In the genomic region with DNA sequence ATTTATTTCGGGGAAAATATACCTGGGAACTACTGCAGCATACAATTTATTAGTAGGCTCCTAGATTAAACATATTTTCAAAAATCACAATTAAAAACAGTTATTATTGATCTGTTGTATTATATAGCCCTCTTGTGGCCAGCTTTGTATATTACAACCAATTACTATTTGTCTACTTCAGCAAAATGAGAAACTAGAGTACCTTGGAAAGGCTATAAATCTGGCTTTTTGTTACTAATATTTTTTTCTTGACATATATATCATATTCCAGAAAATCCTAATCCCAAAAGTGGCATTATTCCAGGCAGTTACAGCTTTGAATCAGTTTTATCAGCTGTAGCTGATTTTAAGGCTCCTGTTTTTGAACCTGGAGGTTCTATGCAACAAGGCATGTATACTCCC, we compare ENCODE assay signal across 8 cellular contexts.
DNase-seq lines count a peak whose midpoint lies in the region; ATAC-seq and TF ChIP-seq lines count a peak whose summit lies in the region.

No MANE protein-coding gene starts in this region.

- intact Hi-C loops in natural killer cell (cut with micrococcal nuclease) = loop anchor here (1.0 kb wide), 1 partner anchor 400 kb away; no protein-coding TSS in a partner anchor
- intact Hi-C loops in MCF 10A (cut with micrococcal nuclease) = loop anchor here (1.0 to 5.0 kb wide), 3 partner anchors 104 to 476 kb away; partner anchors contain the start of gene METTL5

- H3K4me1 Mint-ChIP-seq in natural killer cell (no peaks in the 10 kb centered on the region), MCF 10A (ENCODE audit: insufficient read depth, unreplicated experiment) (no peaks in the 10 kb centered on the region)
- no peaks in the 10 kb centered on the region for H3K4me1 Mint-ChIP-seq in natural killer cell treated with Interleukin-12 subunit alpha and Interleukin-12 subunit beta and Interleukin-15 and Interleukin-18, amount 100 ng/mL, for 72 hours (ENCODE audit: low read depth in 2 of 2)

- H3K27me3 Mint-ChIP-seq in natural killer cell (ENCODE audit: low read depth in 2 of 2) (no peaks in the 10 kb centered on the region), MCF 10A (ENCODE audit: insufficient read depth, unreplicated experiment) (no peaks in the 10 kb centered on the region)
- no peaks in the 10 kb centered on the region for H3K27me3 Mint-ChIP-seq in natural killer cell treated with Interleukin-12 subunit alpha and Interleukin-12 subunit beta and Interleukin-15 and Interleukin-18, amount 100 ng/mL, for 72 hours

- H3K36me3 Mint-ChIP-seq in natural killer cell (peaks cover 7% of the 10 kb centered on the region), MCF 10A (ENCODE audit: insufficient read depth, unreplicated experiment) (peaks cover 30% of the 10 kb centered on the region)
- H3K36me3 Mint-ChIP-seq in natural killer cell treated with Interleukin-12 subunit alpha and Interleukin-12 subunit beta and Interleukin-15 and Interleukin-18, amount 100 ng/mL, for 72 hours = peaks cover 5% of the 10 kb centered on the region

- H3K9me3 Mint-ChIP-seq in natural killer cell (no peaks in the 10 kb centered on the region), MCF 10A (ENCODE audit: unreplicated experiment) (no peaks in the 10 kb centered on the region)
- H3K9me3 Mint-ChIP-seq in natural killer cell treated with Interleukin-12 subunit alpha and Interleukin-12 subunit beta and Interleukin-15 and Interleukin-18, amount 100 ng/mL, for 72 hours = no peaks in the 10 kb centered on the region

- TF ChIP-seq CTCF in natural killer cell (IDR thresholded peaks at IDR 0.05) = peak; percentile 94
- TF ChIP-seq CTCF in MCF 10A (IDR thresholded peaks at IDR 0.05; ENCODE audit: unreplicated experiment) = peak; percentile 61

- H3K4me3 Mint-ChIP-seq in natural killer cell (no peak overlapping the region), MCF 10A (ENCODE audit: unreplicated experiment) (no peak overlapping the region)
- H3K4me3 Mint-ChIP-seq in natural killer cell treated with Interleukin-12 subunit alpha and Interleukin-12 subunit beta and Interleukin-15 and Interleukin-18, amount 100 ng/mL, for 72 hours = no peak overlapping the region

- no peak for DNase-seq in natural killer cell
- DNase-seq in natural killer cell treated with Interleukin-12 subunit alpha and Interleukin-12 subunit beta and Interleukin-15 and Interleukin-18, amount 100 ng/mL, for 72 hours (ENCODE audit: low spot score) = no peak
- DNase-seq in NCI-H345 (lab: John Stamatoyannopoulos, UW) = peak; percentile 47
- DNase-seq in MCF 10A (ENCODE audit: unreplicated experiment) = peak; percentile 56
- DNase-seq in medulla oblongata (ENCODE audit: extremely low spot score) = peak; percentile 65
- no peak for DNase-seq in activated T-cell treated with anti-CD3 and anti-CD28 coated beads for 4 hours

- POLR2A ChIA-PET in MCF 10A (lab: Yijun Ruan, JAX) = interaction anchor here (1.0 to 2.6 kb wide), 4 partner anchors 100 to 109 kb away, joined by 3 to 13 read pairs (median 4); partner anchors contain the start of genes METTL5 and UBR3

- CTCF ChIA-PET in MCF 10A (lab: Yijun Ruan, JAX) = interaction anchor here (0.6 to 1.5 kb wide), 13 partner anchors 19 to 1688 kb away, joined by 3 to 5 read pairs (median 3); partner anchors contain the start of genes FASTKD1, METTL5 and UBR3

- no TSS peak for BruUV-seq in MCF 10A (replicated peaks; lab: Mats Ljungman, UMichigan)

- ATAC-seq in natural killer cell (peak in 1 of 3 donors; percentile 58), HG02678 (IDR thresholded peaks at IDR 0.05; ENCODE audit: unreplicated experiment) (no peak), GM21825 (IDR thresholded peaks at IDR 0.05; ENCODE audit: unreplicated experiment) (no peak)
- ATAC-seq in natural killer cell treated with Interleukin-12 subunit alpha and Interleukin-12 subunit beta and Interleukin-15 and Interleukin-18, amount 100 ng/mL, for 72 hours = no peak

- H3K27ac Mint-ChIP-seq in natural killer cell = no peak overlapping the region
- no peak overlapping the region for H3K27ac Mint-ChIP-seq in natural killer cell treated with Interleukin-12 subunit alpha and Interleukin-12 subunit beta and Interleukin-15 and Interleukin-18, amount 100 ng/mL, for 72 hours
- H3K27ac Mint-ChIP-seq in MCF 10A (ENCODE audit: low read depth, unreplicated experiment) = no peak overlapping the region

Comparison
In these comparisons a context has a peak if more than half of its experiments do, and no peak if none do; other contexts are left out.
1. DNase-seq: peak in NCI-H345 (single experiment), MCF 10A (single experiment) and medulla oblongata (single experiment); none in natural killer cell (single experiment), natural killer cell treated with Interleukin-12 subunit alpha and Interleukin-12 subunit beta and Interleukin-15 and Interleukin-18, amount 100 ng/mL, for 72 hours (single experiment) and activated T-cell treated with anti-CD3 and anti-CD28 coated beads for 4 hours (single experiment).